Comparison of ENCODE assay signal across 13 cellular contexts in genomic region chr6:126701799-126702198, GRCh38.
A peak's percentile ranks its signal among the peaks of the same experiment; 100 is the strongest.
DNase-seq lines count a peak whose midpoint lies in the region; ATAC-seq and TF ChIP-seq lines count a peak whose summit lies in the region.
"Had no signal": no experiment of that assay in that cellular context is flagged by ENCODE, and none has a peak within 500 bp of the region (broad histone marks: within the 10 kb centered on the region; RNA-seq: fewer than 3 reads in every experiment).

No MANE protein-coding gene starts in this region.

- peak; percentile 61 for ATAC-seq in GM18511 (IDR thresholded peaks at IDR 0.05; ENCODE audit: unreplicated experiment)
- ATAC-seq in HG03342 (IDR thresholded peaks at IDR 0.05; ENCODE audit: unreplicated experiment): peak; percentile 67
- no peak for ATAC-seq in GM19397 (IDR thresholded peaks at IDR 0.05; ENCODE audit: unreplicated experiment)
- ATAC-seq: effector memory CD8-positive, alpha-beta T cell had no signal

- H3K36me3 Mint-ChIP-seq in activated naive CD8-positive, alpha-beta T cell treated with anti-CD3 and anti-CD28 coated beads for 36 hours: no peaks in the 10 kb centered on the region
- H3K36me3 Mint-ChIP-seq: memory B cell had no signal

- no peaks in the 10 kb centered on the region for H3K9me3 ChIP-seq in SK-N-MC (ENCODE audit: low read depth, low read length)
- H3K9me3 ChIP-seq: ovary had no signal

- no peak overlapping the region for H3K27ac Mint-ChIP-seq in activated naive CD8-positive, alpha-beta T cell treated with anti-CD3 and anti-CD28 coated beads for 36 hours
- H3K27ac Mint-ChIP-seq: effector memory CD8-positive, alpha-beta T cell; memory B cell had no signal

- H3K27me3 Mint-ChIP-seq in activated naive CD8-positive, alpha-beta T cell treated with anti-CD3 and anti-CD28 coated beads for 36 hours: peaks cover 4% of the 10 kb centered on the region
- H3K27me3 Mint-ChIP-seq: effector memory CD8-positive, alpha-beta T cell; memory B cell had no signal

- H3K4me3 ChIP-seq in SK-N-MC (0 out of 2 replicates have a peak overlapping the region, but pooled peaks have one; percentile 4), fibroblast of villous mesenchyme (ENCODE audit: low read depth, low read length) (peak overlapping the region; percentile 19)
- H3K4me3 ChIP-seq: ovary had no signal

- TF ChIP-seq CTCF in fibroblast of villous mesenchyme (IDR thresholded peaks at IDR 0.05; ENCODE audit: insufficient read depth, low read depth, low read length): no peak

- H3K4me3 Mint-ChIP-seq in activated naive CD8-positive, alpha-beta T cell treated with anti-CD3 and anti-CD28 coated beads for 36 hours: no peak overlapping the region
- H3K4me3 Mint-ChIP-seq: memory B cell had no signal

- no peaks in the 10 kb centered on the region for H3K4me1 Mint-ChIP-seq in activated naive CD8-positive, alpha-beta T cell treated with anti-CD3 and anti-CD28 coated beads for 36 hours

- no peaks in the 10 kb centered on the region for H3K36me3 ChIP-seq in SK-N-MC (ENCODE audit: insufficient read depth, low read length)
- H3K36me3 ChIP-seq: ovary had no signal

- no peaks in the 10 kb centered on the region for H3K9me3 Mint-ChIP-seq in activated naive CD8-positive, alpha-beta T cell treated with anti-CD3 and anti-CD28 coated beads for 36 hours
- H3K9me3 Mint-ChIP-seq: memory B cell had no signal

- H3K9ac ChIP-seq in SK-N-MC (ENCODE audit: insufficient read length): no peak overlapping the region

- no peak for DNase-seq in SK-N-MC (ENCODE audit: low read depth, low spot score)
- DNase-seq in fibroblast of villous mesenchyme (ENCODE audit: low read depth): peak; percentile 14
- no peak for DNase-seq in activated naive CD8-positive, alpha-beta T cell treated with anti-CD3 and anti-CD28 coated beads for 36 hours
- no peak for DNase-seq in HuH-7.5 (ENCODE audit: low spot score)
- no peak for DNase-seq in activated gamma-delta T cell (lab: John Stamatoyannopoulos, UW)
- DNase-seq: effector memory CD8-positive, alpha-beta T cell; hypothalamus; NCI-H2081; ovary had no signal

- no peak overlapping the region for H3K27ac ChIP-seq in SK-N-MC
- H3K27ac ChIP-seq: ovary had no signal
